8 cellular contexts compared by ENCODE assay signal in the genomic region with DNA sequence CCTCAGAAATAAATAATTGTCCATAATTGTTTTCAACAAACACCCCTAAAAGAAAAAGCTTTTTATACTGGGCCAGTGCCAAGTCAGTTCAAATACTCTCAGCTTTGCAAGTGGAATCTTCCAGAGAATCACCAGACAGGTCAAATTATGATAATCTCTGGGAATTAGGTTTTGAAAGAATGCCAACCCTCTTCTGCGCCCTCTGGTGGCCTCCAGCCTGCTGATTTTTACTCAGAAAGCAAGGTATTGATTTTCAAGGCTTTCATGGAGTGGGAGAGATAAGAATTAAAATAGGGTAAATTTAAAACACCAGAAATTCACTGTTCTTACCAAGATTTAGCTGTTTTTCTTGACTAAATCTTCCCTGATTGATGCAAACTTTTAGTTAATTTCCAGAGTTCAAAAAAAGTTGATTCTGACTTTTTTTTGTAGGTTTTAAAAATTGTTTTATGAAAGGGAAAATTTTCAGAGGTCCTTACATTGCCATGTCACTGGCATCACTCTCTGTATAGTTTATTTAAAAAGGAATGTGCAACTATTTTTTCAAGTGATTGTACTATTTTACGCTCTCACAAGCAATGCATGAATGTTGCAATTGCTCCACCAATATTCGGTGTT.
A peak's percentile ranks its signal among the peaks of the same experiment; 100 is the strongest.
DNase-seq lines count a peak whose midpoint lies in the region; ATAC-seq, FAIRE-seq and TF ChIP-seq lines count a peak whose summit lies in the region.

No MANE protein-coding gene starts in this region.

- H3K4me3 ChIP-seq in SJCRH30, result no peak overlapping the region

- no peaks in the 10 kb centered on the region for H3K4me1 ChIP-seq in SJCRH30

- ATAC-seq in GM18517 (IDR thresholded peaks at IDR 0.05; ENCODE audit: unreplicated experiment), result no peak
- ATAC-seq in GM18511 (IDR thresholded peaks at IDR 0.05; ENCODE audit: unreplicated experiment), result no peak

- H3K9me3 ChIP-seq in SJCRH30 (replicated peaks), result peaks cover 18% of the 10 kb centered on the region

- H3K36me3 ChIP-seq in SJCRH30, result no peaks in the 10 kb centered on the region

- no peak overlapping the region for H3K27ac ChIP-seq in SJCRH30

- no peak for TF ChIP-seq POLR2A in H54 (IDR thresholded peaks at IDR 0.05; ENCODE audit: low read depth, low read length)

- no peaks in the 10 kb centered on the region for H3K27me3 ChIP-seq in SJCRH30

- DNase-seq in Caki2 (ENCODE audit: low read depth) (peak; percentile 13), H54 (ENCODE audit: insufficient read length, low spot score) (no peak), SJCRH30 (peak; percentile 36 to 59), iPS-NIHi11 (ENCODE audit: low spot score) (peak; percentile 22), iPS-NIHi7 (ENCODE audit: extremely low spot score) (no peak), middle frontal gyrus (ENCODE audit: extremely low spot score, low spot score) (no peak)

- peak; percentile 15 for FAIRE-seq in H54 (lab: Jason Lieb, UNC)

- in situ Hi-C loops in Caki2 (cut with HindIII; ENCODE audit: low pct_unique_long_range_greater_than_20kb, low sequenced_read_pairs), result no loop called here

Comparison
In these comparisons a context has a peak if more than half of its experiments do, and no peak if none do; other contexts are left out.
1. DNase-seq: peak in Caki2 (single experiment), SJCRH30 (2 of 2) and iPS-NIHi11 (single experiment); none in H54 (single experiment), iPS-NIHi7 (single experiment) and middle frontal gyrus (single experiment).